In the genomic region with DNA sequence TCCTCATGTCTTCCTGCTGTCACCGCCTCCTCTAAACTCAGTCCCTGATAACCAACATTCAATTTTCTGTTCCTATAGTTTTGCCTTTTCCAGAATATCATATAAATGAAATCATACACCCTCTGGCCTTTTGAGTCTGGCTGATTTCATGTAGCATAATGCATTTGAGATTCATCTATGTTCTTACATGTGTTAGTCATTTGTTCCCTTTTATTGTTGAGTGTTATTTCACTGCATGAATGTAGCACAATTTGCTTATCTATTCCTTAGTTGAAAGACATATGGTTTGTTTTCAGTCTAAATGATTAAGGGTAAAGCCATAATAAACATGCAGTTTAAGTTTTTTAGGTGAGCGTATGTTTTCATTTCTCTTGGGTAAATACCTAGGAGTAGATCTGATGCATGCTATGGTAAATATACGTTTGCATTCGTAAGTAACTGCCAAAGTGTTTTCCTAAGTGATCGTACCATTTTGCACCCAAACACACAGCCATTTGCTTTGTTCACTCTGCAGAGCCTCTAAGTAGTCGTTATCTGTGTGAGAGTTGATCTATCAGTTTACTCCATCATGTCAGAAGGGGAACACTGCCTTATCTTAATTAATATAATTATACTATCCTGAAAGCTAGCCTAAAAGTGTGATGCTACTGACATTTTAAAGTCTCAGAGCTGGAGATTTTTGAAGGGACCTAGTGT, we compare ENCODE assay signal across 15 cellular contexts.
DNase-seq lines count a peak whose midpoint lies in the region; ATAC-seq lines count a peak whose summit lies in the region.
"Had no signal": no experiment of that assay in that cellular context is flagged by ENCODE, and none has a peak within 500 bp of the region (broad histone marks: within the 10 kb centered on the region; RNA-seq: fewer than 3 reads in every experiment).

No MANE protein-coding gene starts in this region.

- no peaks in the 10 kb centered on the region for H3K4me1 Mint-ChIP-seq in activated CD8-positive, alpha-beta T cell treated with anti-CD3 and anti-CD28 coated beads, Interleukin-2, amount 10 ng/mL, durations not matched to agents 7 days and 5 days (ENCODE audit: low read depth)
- H3K4me1 Mint-ChIP-seq: B cell; CD4-positive, CD25-positive, alpha-beta regulatory T cell had no signal

- DNase-seq in DMS79 treated with DMSO at 0.1 percent for 48 hours (lab: John Stamatoyannopoulos, UW), result peak; percentile 63
- no peak for DNase-seq in DMS79 (lab: John Stamatoyannopoulos, UW)
- peak; percentile 82 for DNase-seq in OCI-M1 (lab: John Stamatoyannopoulos, UW)
- DNase-seq in amniotic epithelial cell (ENCODE audit: low read depth), result peak; percentile 47
- no peak for DNase-seq in activated naive CD4-positive, alpha-beta T cell treated with anti-CD3 and anti-CD28 coated beads, Interleukin-2, amount 50 U/mL, for 16 hours
- no peak for DNase-seq in activated CD8-positive, alpha-beta T cell treated with anti-CD3 and anti-CD28 coated beads, Interleukin-2, amount 10 ng/mL, durations not matched to agents 7 days and 5 days
- DNase-seq: Caco-2; CD4-positive, CD25-positive, alpha-beta regulatory T cell; CD8-positive, alpha-beta T cell; DMS153; GF-D8; H7; HCEC 1CT had no signal

- ATAC-seq in HG02885 (IDR thresholded peaks at IDR 0.05; ENCODE audit: poor library complexity, unreplicated experiment), result no peak
- no peak for ATAC-seq in activated CD8-positive, alpha-beta T cell treated with anti-CD3 and anti-CD28 coated beads, Interleukin-2, amount 10 ng/mL, durations not matched to agents 7 days and 5 days
- ATAC-seq: CD8-positive, alpha-beta T cell had no signal

- no peaks in the 10 kb centered on the region for H3K36me3 Mint-ChIP-seq in activated CD8-positive, alpha-beta T cell treated with anti-CD3 and anti-CD28 coated beads, Interleukin-2, amount 10 ng/mL, durations not matched to agents 7 days and 5 days (ENCODE audit: low read depth)
- H3K36me3 Mint-ChIP-seq: CD4-positive, CD25-positive, alpha-beta regulatory T cell; CD8-positive, alpha-beta T cell had no signal

- H3K4me3 Mint-ChIP-seq in activated CD8-positive, alpha-beta T cell treated with anti-CD3 and anti-CD28 coated beads, Interleukin-2, amount 10 ng/mL, durations not matched to agents 7 days and 5 days, result no peak overlapping the region
- H3K4me3 Mint-ChIP-seq: B cell; CD4-positive, CD25-positive, alpha-beta regulatory T cell; CD8-positive, alpha-beta T cell had no signal

- no peak overlapping the region for H3K27ac Mint-ChIP-seq in activated CD8-positive, alpha-beta T cell treated with anti-CD3 and anti-CD28 coated beads, Interleukin-2, amount 10 ng/mL, durations not matched to agents 7 days and 5 days
- H3K27ac Mint-ChIP-seq: B cell; CD4-positive, CD25-positive, alpha-beta regulatory T cell; CD8-positive, alpha-beta T cell had no signal

- peaks cover 10% of the 10 kb centered on the region for H3K27me3 Mint-ChIP-seq in activated CD8-positive, alpha-beta T cell treated with anti-CD3 and anti-CD28 coated beads, Interleukin-2, amount 10 ng/mL, durations not matched to agents 7 days and 5 days (ENCODE audit: low read depth)

- CTCF ChIA-PET in activated CD8-positive, alpha-beta T cell treated with anti-CD3 and anti-CD28 coated beads, Interleukin-2, amount 10 ng/mL, durations not matched to agents 7 days and 5 days (lab: Charles Lee), result no interaction called here

- H3K9me3 Mint-ChIP-seq in activated CD8-positive, alpha-beta T cell treated with anti-CD3 and anti-CD28 coated beads, Interleukin-2, amount 10 ng/mL, durations not matched to agents 7 days and 5 days (ENCODE audit: insufficient read depth), result no peaks in the 10 kb centered on the region
- H3K9me3 Mint-ChIP-seq: CD8-positive, alpha-beta T cell had no signal

- POLR2A ChIA-PET in activated CD8-positive, alpha-beta T cell treated with anti-CD3 and anti-CD28 coated beads, Interleukin-2, amount 10 ng/mL, durations not matched to agents 7 days and 5 days (lab: Charles Lee), result no interaction called here

Comparison
In these comparisons a context has a peak if more than half of its experiments do, and no peak if none do; other contexts are left out.
1. DNase-seq: peak in DMS79 treated with DMSO at 0.1 percent for 48 hours (single experiment), OCI-M1 (single experiment) and amniotic epithelial cell (single experiment); none in DMS79 (single experiment), activated naive CD4-positive, alpha-beta T cell treated with anti-CD3 and anti-CD28 coated beads, Interleukin-2, amount 50 U/mL, for 16 hours (single experiment) and activated CD8-positive, alpha-beta T cell treated with anti-CD3 and anti-CD28 coated beads, Interleukin-2, amount 10 ng/mL, durations not matched to agents 7 days and 5 days (single experiment).